29 cellular contexts compared by ENCODE assay signal in the genomic region with DNA sequence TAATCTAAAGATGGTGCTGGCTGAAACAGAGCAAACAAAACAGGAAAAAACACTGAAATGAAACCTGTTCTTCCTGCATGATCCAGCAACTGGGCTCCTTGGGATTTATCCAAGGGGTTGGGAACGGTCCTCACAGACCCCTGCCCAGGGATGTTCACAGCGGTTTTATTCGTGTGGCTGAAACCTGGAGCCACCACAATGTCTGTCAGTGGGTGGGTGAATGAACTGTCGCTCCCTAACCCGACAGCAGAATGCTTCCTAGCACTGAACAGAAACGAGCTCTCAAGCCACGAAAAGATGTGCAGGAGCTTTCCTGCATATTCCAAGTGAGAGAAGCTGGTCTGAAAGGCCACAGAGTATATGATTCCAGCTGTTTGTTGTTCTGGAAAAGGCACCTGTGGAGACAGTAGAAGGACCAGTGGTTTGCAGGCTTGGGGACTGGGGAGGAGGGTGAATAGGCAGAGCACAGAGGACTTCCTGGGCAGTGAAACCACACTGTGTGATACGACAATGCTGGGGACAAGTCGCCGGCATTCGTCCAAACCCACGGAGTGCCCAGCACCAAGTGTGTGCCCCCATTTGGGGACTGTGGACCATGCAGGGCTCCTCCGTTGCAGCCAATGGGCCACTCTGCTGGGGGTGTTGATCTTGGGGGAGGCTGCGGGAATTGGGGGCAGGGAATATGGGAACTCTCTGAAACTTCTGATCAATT.
"Had no signal": no experiment of that assay in that cellular context is flagged by ENCODE, and none has a peak within 500 bp of the region (broad histone marks: within the 10 kb centered on the region; RNA-seq: fewer than 3 reads in every experiment).

No MANE protein-coding gene starts in this region.

- H3K4me3 ChIP-seq: esophagus squamous epithelium, psoas muscle, sigmoid colon, thyroid gland had no signal

- H3K9me3 ChIP-seq: esophagus squamous epithelium, psoas muscle, sigmoid colon, thyroid gland had no signal

- H3K9me3 Mint-ChIP-seq: activated CD4-positive, alpha-beta memory T cell treated with anti-CD3 and anti-CD28 coated beads for 36 hours; activated CD4-positive, alpha-beta T cell treated with anti-CD3 and anti-CD28 coated beads, Interleukin-2, amount 10 ng/mL, durations not matched to agents 24 days and 14 days; dendritic cell treated with granulocyte-macrophage colony-stimulating factor and Interleukin-4, amounts not matched to agents 40 ng/mL and 50 ng/mL, for 4 days; neural crest cell; stimulated activated memory B cell treated with anti-CD40 and anti-IgM and Interleukin-4, amounts not matched to agents 10 μg/mL and 1 μg/mL and 100 μg/mL, for 72 hours had no signal

- H3K4me3 Mint-ChIP-seq: activated CD4-positive, alpha-beta memory T cell treated with anti-CD3 and anti-CD28 coated beads for 36 hours; activated CD4-positive, alpha-beta T cell treated with anti-CD3 and anti-CD28 coated beads, Interleukin-2, amount 10 ng/mL, durations not matched to agents 24 days and 14 days; activated T-cell treated with anti-CD3 and anti-CD28 coated beads, Interleukin-2, amount 50 U/mL, for 72 hours; dendritic cell treated with granulocyte-macrophage colony-stimulating factor and Interleukin-4, amounts not matched to agents 40 ng/mL and 50 ng/mL, for 4 days; mesothelial cell of epicardium; naive B cell; neural crest cell; stimulated activated memory B cell treated with anti-CD40 and anti-IgM and Interleukin-4, amounts not matched to agents 10 μg/mL and 1 μg/mL and 100 μg/mL, for 72 hours; stimulated activated naive CD8-positive, alpha-beta T cell treated with anti-CD3 and anti-CD28 coated beads, Interleukin-15, amount 100 ng/mL, for 72 hours had no signal

- H3K4me1 Mint-ChIP-seq: activated CD4-positive, alpha-beta T cell treated with anti-CD3 and anti-CD28 coated beads, Interleukin-2, amount 10 ng/mL, durations not matched to agents 24 days and 14 days; naive B cell; neural crest cell; stimulated activated memory B cell treated with anti-CD40 and anti-IgM and Interleukin-4, amounts not matched to agents 10 μg/mL and 1 μg/mL and 100 μg/mL, for 72 hours had no signal

- H3K4me1 ChIP-seq: esophagus squamous epithelium, parathyroid adenoma, psoas muscle, sigmoid colon, thyroid gland had no signal

- H3K27me3 ChIP-seq: brain microvascular endothelial cell, esophagus squamous epithelium, sigmoid colon, thyroid gland had no signal

- H3K27ac Mint-ChIP-seq: activated CD4-positive, alpha-beta memory T cell treated with anti-CD3 and anti-CD28 coated beads for 36 hours; activated CD4-positive, alpha-beta T cell treated with anti-CD3 and anti-CD28 coated beads, Interleukin-2, amount 10 ng/mL, durations not matched to agents 24 days and 14 days; activated T-cell treated with anti-CD3 and anti-CD28 coated beads, Interleukin-2, amount 50 U/mL, for 72 hours; dendritic cell treated with granulocyte-macrophage colony-stimulating factor and Interleukin-4, amounts not matched to agents 40 ng/mL and 50 ng/mL, for 4 days; mesothelial cell of epicardium; stimulated activated memory B cell treated with anti-CD40 and anti-IgM and Interleukin-4, amounts not matched to agents 10 μg/mL and 1 μg/mL and 100 μg/mL, for 72 hours; stimulated activated naive CD8-positive, alpha-beta T cell treated with anti-CD3 and anti-CD28 coated beads, Interleukin-15, amount 100 ng/mL, for 72 hours had no signal

- DNase-seq: activated CD4-positive, alpha-beta memory T cell treated with anti-CD3 and anti-CD28 coated beads for 36 hours; activated CD4-positive, alpha-beta T cell treated with anti-CD3 and anti-CD28 coated beads, Interleukin-2, amount 10 ng/mL, durations not matched to agents 24 days and 14 days; activated CD4-positive, CD25-positive, alpha-beta regulatory T cell treated with anti-CD3 and anti-CD28 coated beads, Interleukin-2, amount 50 U/mL, for 72 hours; activated naive CD4-positive, alpha-beta T cell treated with anti-CD3 and anti-CD28 coated beads, Interleukin-2, amount 50 U/mL, for 16 hours; activated T-cell treated with anti-CD3 and anti-CD28 coated beads for 4 hours; activated T-cell treated with anti-CD3 and anti-CD28 coated beads, Interleukin-2, amount 50 U/mL, for 72 hours; amniotic stem cell; brain microvascular endothelial cell; central memory CD4-positive, alpha-beta T cell; effector CD4-positive, alpha-beta T cell; esophagus squamous epithelium; mammary epithelial cell; naive B cell; nucleus accumbens; psoas muscle; sigmoid colon; small intestine; stimulated activated CD4-positive, alpha-beta T cell treated with anti-CD3 and anti-CD28 coated beads, Interleukin-1b, Interleukin-23, amount 100 ng/mL, for 48 hours; stimulated activated CD4-positive, alpha-beta T cell treated with anti-CD3 and anti-CD28 coated beads, Interleukin-4, amount 100 ng/mL, for 4 hours; stimulated activated CD8-positive, alpha-beta memory T cell treated with anti-CD3 and anti-CD28 coated beads, Interleukin-4, amount 100 ng/mL, for 48 hours; stimulated activated naive CD8-positive, alpha-beta T cell treated with anti-CD3 and anti-CD28 coated beads, Interleukin-15, amount 100 ng/mL, for 72 hours; T-helper 2 cell; thyroid gland had no signal

- H3K27ac ChIP-seq: brain microvascular endothelial cell, epithelial cell of prostate, esophagus squamous epithelium, parathyroid adenoma, psoas muscle, sigmoid colon, thyroid gland had no signal

- H3K36me3 Mint-ChIP-seq: activated CD4-positive, alpha-beta memory T cell treated with anti-CD3 and anti-CD28 coated beads for 36 hours; mesothelial cell of epicardium; naive B cell; stimulated activated memory B cell treated with anti-CD40 and anti-IgM and Interleukin-4, amounts not matched to agents 10 μg/mL and 1 μg/mL and 100 μg/mL, for 72 hours had no signal

- ATAC-seq: activated T-cell treated with anti-CD3 and anti-CD28 coated beads, Interleukin-2, amount 50 U/mL, for 72 hours; psoas muscle; stimulated activated memory B cell treated with anti-CD40 and anti-IgM and Interleukin-4, amounts not matched to agents 10 μg/mL and 1 μg/mL and 100 μg/mL, for 72 hours; stimulated activated naive CD8-positive, alpha-beta T cell treated with anti-CD3 and anti-CD28 coated beads, Interleukin-15, amount 100 ng/mL, for 72 hours had no signal

- H3K36me3 ChIP-seq: brain microvascular endothelial cell, esophagus squamous epithelium, sigmoid colon, thyroid gland had no signal

- H3K27me3 Mint-ChIP-seq: activated CD4-positive, alpha-beta T cell treated with anti-CD3 and anti-CD28 coated beads, Interleukin-2, amount 10 ng/mL, durations not matched to agents 24 days and 14 days; dendritic cell treated with granulocyte-macrophage colony-stimulating factor and Interleukin-4, amounts not matched to agents 40 ng/mL and 50 ng/mL, for 4 days; stimulated activated naive CD8-positive, alpha-beta T cell treated with anti-CD3 and anti-CD28 coated beads, Interleukin-15, amount 100 ng/mL, for 72 hours had no signal
